In genomic region chr4:109183851-109184345, GRCh38 we compare ENCODE assay signal across 14 cellular contexts.
DNase-seq lines count a peak whose midpoint lies in the region; ATAC-seq and TF ChIP-seq lines count a peak whose summit lies in the region.
"Had no signal": no experiment of that assay in that cellular context is flagged by ENCODE, and none has a peak within 500 bp of the region (broad histone marks: within the 10 kb centered on the region; RNA-seq: fewer than 3 reads in every experiment).

No MANE protein-coding gene starts in this region.

- intact Hi-C loops in A673 (cut with micrococcal nuclease; ENCODE audit: unreplicated experiment), result no loop called here

- H3K36me3 Mint-ChIP-seq in nephron (ENCODE audit: low read depth), result peaks cover 8% of the 10 kb centered on the region
- H3K36me3 Mint-ChIP-seq in stimulated activated naive B cell treated with anti-CD40 and anti-IgM and Interleukin-4, amounts not matched to agents 10 μg/mL and 1 μg/mL and 100 μg/mL, for 72 hours, result peaks cover 0 to 2% of the 10 kb centered on the region in 2 donors

- no peak for DNase-seq in A673 (ENCODE audit: low spot score)
- peak; percentile 9 for DNase-seq in NCI-H446 treated with DMSO at 0.1 percent for 48 hours (lab: John Stamatoyannopoulos, UW)
- peak; percentile 11 for DNase-seq in fibroblast of pulmonary artery (ENCODE audit: low read depth)
- DNase-seq in stimulated activated naive B cell treated with anti-CD40 and anti-IgM and Interleukin-4, amounts not matched to agents 10 μg/mL and 1 μg/mL and 100 μg/mL, for 72 hours, result no peak
- no peak for DNase-seq in HPDE6-E6E7 (ENCODE audit: extremely low spot score)
- DNase-seq in activated CD4-positive, alpha-beta T cell treated with anti-CD3 and anti-CD28 coated beads for 48 hours, result no peak
- DNase-seq in activated naive CD4-positive, alpha-beta T cell (lab: John Stamatoyannopoulos, UW), result no peak
- DNase-seq: AML-193; DMS79; NCI-H69; NK-92 treated with Interleukin-12 subunit alpha and Interleukin-12 subunit beta, amount 100 ng/mL, for 24 hours; PC-3 had no signal

- H3K27me3 ChIP-seq in A673 (replicated peaks; ENCODE audit: insufficient read depth, low read depth, low read length, poor library complexity), result no peaks in the 10 kb centered on the region

- peaks cover 43% of the 10 kb centered on the region for H3K4me1 Mint-ChIP-seq in nephron
- H3K4me1 Mint-ChIP-seq in stimulated activated naive B cell treated with anti-CD40 and anti-IgM and Interleukin-4, amounts not matched to agents 10 μg/mL and 1 μg/mL and 100 μg/mL, for 72 hours, result no peaks in the 10 kb centered on the region

- H3K27ac Mint-ChIP-seq in nephron, result peak overlapping the region; percentile 78 to 93 (median 89)
- no peak overlapping the region for H3K27ac Mint-ChIP-seq in stimulated activated naive B cell treated with anti-CD40 and anti-IgM and Interleukin-4, amounts not matched to agents 10 μg/mL and 1 μg/mL and 100 μg/mL, for 72 hours

- H3K4me3 Mint-ChIP-seq in nephron, result no peak overlapping the region
- no peak overlapping the region for H3K4me3 Mint-ChIP-seq in stimulated activated naive B cell treated with anti-CD40 and anti-IgM and Interleukin-4, amounts not matched to agents 10 μg/mL and 1 μg/mL and 100 μg/mL, for 72 hours

- no peaks in the 10 kb centered on the region for H3K9me3 ChIP-seq in A673 (ENCODE audit: low read depth, low read length, poor library complexity, severe bottlenecking)

- BruUV-seq in A673 (replicated peaks; lab: Mats Ljungman, UMichigan), result no TSS peak

- ATAC-seq in stimulated activated naive B cell treated with anti-CD40 and anti-IgM and Interleukin-4, amounts not matched to agents 10 μg/mL and 1 μg/mL and 100 μg/mL, for 72 hours (replicated peaks), result no peak
- ATAC-seq: HCT116, PC-3 had no signal

- H3K4me3 ChIP-seq in A673 (ENCODE audit: low read depth, low read length, poor library complexity, severe bottlenecking), result no peak overlapping the region
- no peak overlapping the region for H3K4me3 ChIP-seq in fibroblast of pulmonary artery (replicated peaks; ENCODE audit: low read depth, low read length)

- no peaks in the 10 kb centered on the region for H3K27me3 Mint-ChIP-seq in nephron (ENCODE audit: low read depth)
- peaks cover 7% of the 10 kb centered on the region in 2 donors for H3K27me3 Mint-ChIP-seq in stimulated activated naive B cell treated with anti-CD40 and anti-IgM and Interleukin-4, amounts not matched to agents 10 μg/mL and 1 μg/mL and 100 μg/mL, for 72 hours

- POLR2A ChIA-PET in A673 (lab: Charles Lee; ENCODE audit: low non-redundant PET), result no interaction called here

- H3K36me3 ChIP-seq in A673 (ENCODE audit: insufficient read depth, low read length, poor library complexity, severe bottlenecking), result no peaks in the 10 kb centered on the region

- CTCF ChIA-PET in A673 (lab: Charles Lee), result no interaction called here

- H3K27ac ChIP-seq in A673 (ENCODE audit: low read depth, low read length, poor library complexity, severe bottlenecking), result peak overlapping the region; percentile 24

- TF ChIP-seq CTCF in A673 (conservative IDR thresholded peaks at IDR 0.05; ENCODE audit: low read depth, low read length), result no peak
- no peak for TF ChIP-seq CTCF in fibroblast of pulmonary artery (IDR thresholded peaks at IDR 0.05; ENCODE audit: low read length, missing control alignments)
- TF ChIP-seq CTCF in nephron (IDR thresholded peaks at IDR 0.05; ENCODE audit: unreplicated experiment in 3 of 3), result no peak

- H3K4me1 ChIP-seq in A673 (ENCODE audit: insufficient read depth, low read length, poor library complexity, severe bottlenecking), result peaks cover 30% of the 10 kb centered on the region

- H3K9me3 Mint-ChIP-seq in nephron, result no peaks in the 10 kb centered on the region
- H3K9me3 Mint-ChIP-seq in stimulated activated naive B cell treated with anti-CD40 and anti-IgM and Interleukin-4, amounts not matched to agents 10 μg/mL and 1 μg/mL and 100 μg/mL, for 72 hours, result peaks cover 2 to 7% of the 10 kb centered on the region in 2 donors

Comparison
In these comparisons a context has a peak if more than half of its experiments do, and no peak if none do; other contexts are left out.
1. DNase-seq: peak in NCI-H446 treated with DMSO at 0.1 percent for 48 hours (single experiment) and fibroblast of pulmonary artery (single experiment); none in A673 (single experiment), stimulated activated naive B cell treated with anti-CD40 and anti-IgM and Interleukin-4, amounts not matched to agents 10 μg/mL and 1 μg/mL and 100 μg/mL, for 72 hours (single experiment), HPDE6-E6E7 (single experiment), activated CD4-positive, alpha-beta T cell treated with anti-CD3 and anti-CD28 coated beads for 48 hours (single experiment) and activated naive CD4-positive, alpha-beta T cell (0 of 4).